1 cellular context compared by ENCODE assay signal in the genomic region with DNA sequence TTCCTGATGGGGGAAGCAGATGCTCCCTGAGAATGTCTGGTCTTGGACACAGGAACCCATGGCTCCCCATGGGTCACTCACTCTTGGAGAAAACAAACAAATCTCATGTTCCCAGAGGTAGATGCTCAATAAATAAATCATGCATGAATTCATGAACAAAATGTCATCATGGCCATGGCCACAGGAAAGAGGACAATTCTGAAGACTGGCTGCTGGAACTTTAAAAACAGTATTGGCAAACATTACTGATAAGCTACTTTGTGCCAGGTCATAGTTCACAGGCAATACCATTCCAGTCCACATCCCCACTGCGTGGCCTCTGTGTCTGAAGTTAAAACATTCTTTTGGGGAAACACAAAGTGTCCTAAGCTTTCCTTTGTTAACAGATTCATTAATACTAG.
TF ChIP-seq lines count a peak whose summit lies in the region.

No MANE protein-coding gene starts in this region.

TF ChIP-seq in HepG2, 621 proteins besides CTCF, POLR2A, EP300 and RAD21 (continued from another document and continues in another):
- TF ChIP-seq, protein P1, sequence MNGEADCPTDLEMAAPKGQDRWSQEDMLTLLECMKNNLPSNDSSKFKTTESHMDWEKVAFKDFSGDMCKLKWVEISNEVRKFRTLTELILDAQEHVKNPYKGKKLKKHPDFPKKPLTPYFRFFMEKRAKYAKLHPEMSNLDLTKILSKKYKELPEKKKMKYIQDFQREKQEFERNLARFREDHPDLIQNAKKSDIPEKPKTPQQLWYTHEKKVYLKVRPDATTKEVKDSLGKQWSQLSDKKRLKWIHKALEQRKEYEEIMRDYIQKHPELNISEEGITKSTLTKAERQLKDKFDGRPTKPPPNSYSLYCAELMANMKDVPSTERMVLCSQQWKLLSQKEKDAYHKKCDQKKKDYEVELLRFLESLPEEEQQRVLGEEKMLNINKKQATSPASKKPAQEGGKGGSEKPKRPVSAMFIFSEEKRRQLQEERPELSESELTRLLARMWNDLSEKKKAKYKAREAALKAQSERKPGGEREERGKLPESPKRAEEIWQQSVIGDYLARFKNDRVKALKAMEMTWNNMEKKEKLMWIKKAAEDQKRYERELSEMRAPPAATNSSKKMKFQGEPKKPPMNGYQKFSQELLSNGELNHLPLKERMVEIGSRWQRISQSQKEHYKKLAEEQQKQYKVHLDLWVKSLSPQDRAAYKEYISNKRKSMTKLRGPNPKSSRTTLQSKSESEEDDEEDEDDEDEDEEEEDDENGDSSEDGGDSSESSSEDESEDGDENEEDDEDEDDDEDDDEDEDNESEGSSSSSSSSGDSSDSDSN (CRISPR knock-in tag; IDR thresholded peaks at IDR 0.05): 0 out of 2 replicates have a peak, but pooled peaks have one; percentile 24
- TF ChIP-seq, protein P2, sequence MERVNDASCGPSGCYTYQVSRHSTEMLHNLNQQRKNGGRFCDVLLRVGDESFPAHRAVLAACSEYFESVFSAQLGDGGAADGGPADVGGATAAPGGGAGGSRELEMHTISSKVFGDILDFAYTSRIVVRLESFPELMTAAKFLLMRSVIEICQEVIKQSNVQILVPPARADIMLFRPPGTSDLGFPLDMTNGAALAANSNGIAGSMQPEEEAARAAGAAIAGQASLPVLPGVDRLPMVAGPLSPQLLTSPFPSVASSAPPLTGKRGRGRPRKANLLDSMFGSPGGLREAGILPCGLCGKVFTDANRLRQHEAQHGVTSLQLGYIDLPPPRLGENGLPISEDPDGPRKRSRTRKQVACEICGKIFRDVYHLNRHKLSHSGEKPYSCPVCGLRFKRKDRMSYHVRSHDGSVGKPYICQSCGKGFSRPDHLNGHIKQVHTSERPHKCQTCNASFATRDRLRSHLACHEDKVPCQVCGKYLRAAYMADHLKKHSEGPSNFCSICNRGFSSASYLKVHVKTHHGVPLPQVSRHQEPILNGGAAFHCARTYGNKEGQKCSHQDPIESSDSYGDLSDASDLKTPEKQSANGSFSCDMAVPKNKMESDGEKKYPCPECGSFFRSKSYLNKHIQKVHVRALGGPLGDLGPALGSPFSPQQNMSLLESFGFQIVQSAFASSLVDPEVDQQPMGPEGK (CRISPR knock-in tag; IDR thresholded peaks at IDR 0.05): 0 out of 2 replicates have a peak, but pooled peaks have one; percentile 14
- TF ChIP-seq, protein P3, sequence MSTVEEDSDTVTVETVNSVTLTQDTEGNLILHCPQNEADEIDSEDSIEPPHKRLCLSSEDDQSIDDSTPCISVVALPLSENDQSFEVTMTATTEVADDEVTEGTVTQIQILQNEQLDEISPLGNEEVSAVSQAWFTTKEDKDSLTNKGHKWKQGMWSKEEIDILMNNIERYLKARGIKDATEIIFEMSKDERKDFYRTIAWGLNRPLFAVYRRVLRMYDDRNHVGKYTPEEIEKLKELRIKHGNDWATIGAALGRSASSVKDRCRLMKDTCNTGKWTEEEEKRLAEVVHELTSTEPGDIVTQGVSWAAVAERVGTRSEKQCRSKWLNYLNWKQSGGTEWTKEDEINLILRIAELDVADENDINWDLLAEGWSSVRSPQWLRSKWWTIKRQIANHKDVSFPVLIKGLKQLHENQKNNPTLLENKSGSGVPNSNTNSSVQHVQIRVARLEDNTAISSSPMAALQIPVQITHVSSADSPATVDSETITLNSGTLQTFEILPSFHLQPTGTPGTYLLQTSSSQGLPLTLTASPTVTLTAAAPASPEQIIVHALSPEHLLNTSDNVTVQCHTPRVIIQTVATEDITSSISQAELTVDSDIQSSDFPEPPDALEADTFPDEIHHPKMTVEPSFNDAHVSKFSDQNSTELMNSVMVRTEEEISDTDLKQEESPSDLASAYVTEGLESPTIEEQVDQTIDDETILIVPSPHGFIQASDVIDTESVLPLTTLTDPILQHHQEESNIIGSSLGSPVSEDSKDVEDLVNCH (CRISPR knock-in tag; IDR thresholded peaks at IDR 0.05): no peak
- TF ChIP-seq KLF13 (CRISPR knock-in tag; IDR thresholded peaks at IDR 0.05) (no peak), RXRA (CRISPR knock-in tag; IDR thresholded peaks at IDR 0.05) (peak; percentile 66; the same call in 1 of the 2 replicates), SRSF4 (IDR thresholded peaks at IDR 0.05; ENCODE audit: low read depth, low read length, poor library complexity, severe bottlenecking) (no peak), ZHX1 (CRISPR knock-in tag; IDR thresholded peaks at IDR 0.05; ENCODE audit: low read depth) (no peak), ZNF205 (CRISPR knock-in tag; IDR thresholded peaks at IDR 0.05) (no peak), ATRX (CRISPR knock-in tag; IDR thresholded peaks at IDR 0.05; ENCODE audit: borderline replicate concordance) (no peak), GATAD2A (CRISPR knock-in tag; IDR thresholded peaks at IDR 0.05) (peak; percentile 93), ZNF326 (CRISPR knock-in tag; IDR thresholded peaks at IDR 0.05; ENCODE audit: borderline replicate concordance) (no peak), ZC3H13 (CRISPR knock-in tag; IDR thresholded peaks at IDR 0.05) (no peak), NBN (conservative IDR thresholded peaks at IDR 0.05) (no peak), ZBTB14 (CRISPR knock-in tag; IDR thresholded peaks at IDR 0.05) (no peak), KDM5B (CRISPR knock-in tag; IDR thresholded peaks at IDR 0.05; ENCODE audit: borderline replicate concordance) (no peak), CREB1 (IDR thresholded peaks at IDR 0.05) (no peak), CREB1 (CRISPR knock-in tag; IDR thresholded peaks at IDR 0.05) (no peak), CEBPB (IDR thresholded peaks at IDR 0.05; ENCODE audit: borderline replicate concordance, low read depth, low read length) (peak; percentile 11; the same call in 1 of the 2 replicates), ZFY (CRISPR knock-in tag; IDR thresholded peaks at IDR 0.05) (no peak), ZBTB4 (CRISPR knock-in tag; IDR thresholded peaks at IDR 0.05; ENCODE audit: borderline replicate concordance) (no peak), ZNF12 (CRISPR knock-in tag; IDR thresholded peaks at IDR 0.05) (0 out of 2 replicates have a peak, but pooled peaks have one; percentile 45), ZNF564 (CRISPR knock-in tag; IDR thresholded peaks at IDR 0.05) (no peak), PHF21A (CRISPR knock-in tag; IDR thresholded peaks at IDR 0.05) (0 out of 2 replicates have a peak, but pooled peaks have one; percentile 56), RARA (CRISPR knock-in tag; IDR thresholded peaks at IDR 0.05) (peak; percentile 88), CEBPG (CRISPR knock-in tag; IDR thresholded peaks at IDR 0.05) (peak; percentile 72), ZNF609 (CRISPR knock-in tag; IDR thresholded peaks at IDR 0.05; ENCODE audit: borderline replicate concordance) (peak; percentile 80; the same call in 1 of the 2 replicates), FOXK1 (CRISPR knock-in tag; IDR thresholded peaks at IDR 0.05; ENCODE audit: borderline replicate concordance, low read depth) (no peak)
